Comparison of ENCODE assay signal across 6 cellular contexts in genomic region chr6:92243315-92243714, GRCh38.
"Had no signal": no experiment of that assay in that cellular context is flagged by ENCODE, and none has a peak within 500 bp of the region (broad histone marks: within the 10 kb centered on the region; RNA-seq: fewer than 3 reads in every experiment).

No MANE protein-coding gene starts in this region.

- FAIRE-seq: GM12891, GM12892, GM18507, GM19239 had no signal

- DNase-seq: GDM1, GF-D8 had no signal
